In the genomic region with DNA sequence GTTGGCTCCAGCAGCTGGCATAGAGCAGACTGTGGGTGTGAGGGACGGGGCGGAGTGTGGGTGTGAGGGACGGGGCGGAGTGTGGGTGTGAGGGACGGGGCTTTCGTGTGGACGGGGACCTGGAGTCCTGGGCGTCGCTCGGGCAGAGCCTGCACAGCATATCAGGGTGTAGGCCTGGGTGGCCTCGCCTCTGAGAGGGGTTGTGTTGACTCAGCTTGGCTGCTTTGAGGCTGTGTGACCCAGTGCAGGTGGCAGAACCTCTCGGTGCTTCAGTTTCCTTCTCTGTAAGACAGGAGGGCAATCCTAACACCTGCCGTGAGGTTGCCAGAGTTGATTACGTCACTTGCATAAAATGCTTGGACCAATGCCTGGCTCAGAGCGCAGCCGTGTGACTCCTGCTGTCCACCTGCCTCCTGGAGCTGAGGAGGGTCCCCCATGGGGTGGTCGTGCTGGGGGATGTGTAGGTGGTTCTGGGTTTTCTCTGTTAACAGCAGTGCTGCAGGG, we compare ENCODE assay signal across 9 cellular contexts. TPM values are rescaled to one million over a fixed set of nuclear protein-coding genes. Genes with fewer than 3 reads are reported as not detected.
A peak's percentile ranks its signal among the peaks of the same experiment; 100 is the strongest.
DNase-seq lines count a peak whose midpoint lies in the region; ATAC-seq, FAIRE-seq and TF ChIP-seq lines count a peak whose summit lies in the region.
"Had no signal": no experiment of that assay in that cellular context is flagged by ENCODE, and none has a peak within 500 bp of the region (broad histone marks: within the 10 kb centered on the region; RNA-seq: fewer than 3 reads in every experiment).

No MANE protein-coding gene starts in this region.

- peaks cover 40% of the 10 kb centered on the region for H3K4me1 Mint-ChIP-seq in activated CD4-positive, alpha-beta memory T cell treated with anti-CD3 and anti-CD28 coated beads for 36 hours (ENCODE audit: low read depth)
- H3K4me1 Mint-ChIP-seq in activated CD4-positive, alpha-beta memory T cell treated with anti-CD3 and anti-CD28 coated beads, Interleukin-2, amount 10 ng/mL, durations not matched to agents 7 days and 5 days, result peaks cover 45% of the 10 kb centered on the region
- H3K4me1 Mint-ChIP-seq in activated naive CD8-positive, alpha-beta T cell treated with anti-CD3 and anti-CD28 coated beads for 36 hours, result peaks cover 32% of the 10 kb centered on the region

- H3K36me3 Mint-ChIP-seq in activated CD4-positive, alpha-beta memory T cell treated with anti-CD3 and anti-CD28 coated beads for 36 hours, result peaks cover 9% of the 10 kb centered on the region
- H3K36me3 Mint-ChIP-seq in activated CD4-positive, alpha-beta memory T cell treated with anti-CD3 and anti-CD28 coated beads, Interleukin-2, amount 10 ng/mL, durations not matched to agents 7 days and 5 days (ENCODE audit: low read depth), result peaks cover 7% of the 10 kb centered on the region
- H3K36me3 Mint-ChIP-seq in activated naive CD8-positive, alpha-beta T cell treated with anti-CD3 and anti-CD28 coated beads for 36 hours, result peaks cover 10% of the 10 kb centered on the region

- no peaks in the 10 kb centered on the region for H3K9me3 Mint-ChIP-seq in activated CD4-positive, alpha-beta memory T cell treated with anti-CD3 and anti-CD28 coated beads for 36 hours
- no peaks in the 10 kb centered on the region for H3K9me3 Mint-ChIP-seq in activated CD4-positive, alpha-beta memory T cell treated with anti-CD3 and anti-CD28 coated beads, Interleukin-2, amount 10 ng/mL, durations not matched to agents 7 days and 5 days
- H3K9me3 Mint-ChIP-seq in activated naive CD8-positive, alpha-beta T cell treated with anti-CD3 and anti-CD28 coated beads for 36 hours, result no peaks in the 10 kb centered on the region

- H3K4me1 ChIP-seq in kidney (ENCODE audit: control insufficient read depth in 1 of 2, insufficient read depth in 1 of 2, low read depth in 1 of 2, low read length in 2 of 2) (peaks cover 37 to 49% of the 10 kb centered on the region in 2 donors), testis (peaks cover 75% of the 10 kb centered on the region)

- no peak overlapping the region for H3K9ac ChIP-seq in kidney (ENCODE audit: low read length in 2 of 2)

- DNase-seq in activated CD4-positive, alpha-beta memory T cell treated with anti-CD3 and anti-CD28 coated beads for 36 hours, result peak; percentile 57
- no peak for DNase-seq in activated CD4-positive, alpha-beta memory T cell treated with anti-CD3 and anti-CD28 coated beads, Interleukin-2, amount 10 ng/mL, durations not matched to agents 7 days and 5 days
- no peak for DNase-seq in activated naive CD8-positive, alpha-beta T cell treated with anti-CD3 and anti-CD28 coated beads for 36 hours
- DNase-seq in kidney (no peak), testis (no peak), COLO829 (ENCODE audit: low spot score) (no peak)
- DNase-seq: brain microvascular endothelial cell had no signal

- H3K27ac ChIP-seq in kidney (ENCODE audit: low read depth in 2 of 2, low read length in 2 of 2), result peak overlapping the region; percentile 3 to 27
- peak overlapping the region; percentile 84 to 87 for H3K27ac ChIP-seq in testis
- H3K27ac ChIP-seq: brain microvascular endothelial cell had no signal

- intact Hi-C loops in activated CD4-positive, alpha-beta memory T cell treated with anti-CD3 and anti-CD28 coated beads for 36 hours (cut with micrococcal nuclease), result loop anchor here (5.0 kb wide), 1 partner anchor 43 kb away; a partner anchor contains a TSS
- intact Hi-C loops in kidney (cut with DNase I), result no loop called here
- intact Hi-C loops in testis (cut with DNase I; ENCODE audit: low total_unique reads), result no loop called here

- no peak for TF ChIP-seq POLR2A in testis (IDR thresholded peaks at IDR 0.05)

- WGBS in testis, 2 donors, result 45 to 79% methylated on average over 13 to 17 of the region's 17 CpGs

- H3K4me3 Mint-ChIP-seq in activated CD4-positive, alpha-beta memory T cell treated with anti-CD3 and anti-CD28 coated beads for 36 hours, result no peak overlapping the region
- no peak overlapping the region for H3K4me3 Mint-ChIP-seq in activated CD4-positive, alpha-beta memory T cell treated with anti-CD3 and anti-CD28 coated beads, Interleukin-2, amount 10 ng/mL, durations not matched to agents 7 days and 5 days
- H3K4me3 Mint-ChIP-seq in activated naive CD8-positive, alpha-beta T cell treated with anti-CD3 and anti-CD28 coated beads for 36 hours, result no peak overlapping the region

- no peaks in the 10 kb centered on the region for H3K9me3 ChIP-seq in kidney (ENCODE audit: control insufficient read depth in 1 of 2, low read length in 2 of 2)
- H3K9me3 ChIP-seq in testis, result no peaks in the 10 kb centered on the region

- ATAC-seq in GM21529 (IDR thresholded peaks at IDR 0.05; ENCODE audit: unreplicated experiment) (no peak), HG02610 (IDR thresholded peaks at IDR 0.05; ENCODE audit: unreplicated experiment) (no peak)

- no peak for FAIRE-seq in kidney (lab: Jason Lieb, UNC)

- peak overlapping the region; percentile 73 for H3K27ac Mint-ChIP-seq in activated CD4-positive, alpha-beta memory T cell treated with anti-CD3 and anti-CD28 coated beads for 36 hours
- no peak overlapping the region for H3K27ac Mint-ChIP-seq in activated CD4-positive, alpha-beta memory T cell treated with anti-CD3 and anti-CD28 coated beads, Interleukin-2, amount 10 ng/mL, durations not matched to agents 7 days and 5 days
- H3K27ac Mint-ChIP-seq in activated naive CD8-positive, alpha-beta T cell treated with anti-CD3 and anti-CD28 coated beads for 36 hours, result peak overlapping the region; percentile 6

- H3K36me3 ChIP-seq in kidney (ENCODE audit: control insufficient read depth in 1 of 2, insufficient read depth in 2 of 2, low read length in 2 of 2), result no peaks in the 10 kb centered on the region
- H3K36me3 ChIP-seq in testis (ENCODE audit: low read depth, missing control alignments), result no peaks in the 10 kb centered on the region

- H3K4me3 ChIP-seq in kidney (ENCODE audit: low read length in 2 of 2) (no peak overlapping the region), testis (no peak overlapping the region)

- no peaks in the 10 kb centered on the region for H3K27me3 Mint-ChIP-seq in activated CD4-positive, alpha-beta memory T cell treated with anti-CD3 and anti-CD28 coated beads for 36 hours
- H3K27me3 Mint-ChIP-seq in activated CD4-positive, alpha-beta memory T cell treated with anti-CD3 and anti-CD28 coated beads, Interleukin-2, amount 10 ng/mL, durations not matched to agents 7 days and 5 days, result no peaks in the 10 kb centered on the region
- H3K27me3 Mint-ChIP-seq in activated naive CD8-positive, alpha-beta T cell treated with anti-CD3 and anti-CD28 coated beads for 36 hours, result no peaks in the 10 kb centered on the region

- POLR2A ChIA-PET in activated CD4-positive, alpha-beta memory T cell treated with anti-CD3 and anti-CD28 coated beads for 36 hours (lab: Charles Lee), result interaction anchor here (0.5 kb wide), 1 partner anchor 284 kb away, joined by 3 read pairs; no protein-coding TSS in a partner anchor
- POLR2A ChIA-PET in activated CD4-positive, alpha-beta memory T cell treated with anti-CD3 and anti-CD28 coated beads, Interleukin-2, amount 10 ng/mL, durations not matched to agents 7 days and 5 days (lab: Charles Lee), result interaction anchor here (1.6 kb wide), 1 partner anchor 14 kb away, joined by 5 read pairs; no protein-coding TSS in a partner anchor

- no peak for TF ChIP-seq CTCF in kidney (IDR thresholded peaks at IDR 0.05; ENCODE audit: borderline replicate concordance, extremely low read depth, insufficient read depth)
- TF ChIP-seq CTCF in testis (IDR thresholded peaks at IDR 0.05), result no peak

- H3K27me3 ChIP-seq in testis, result no peaks in the 10 kb centered on the region
- H3K27me3 ChIP-seq: brain microvascular endothelial cell had no signal

- CTCF ChIA-PET in activated CD4-positive, alpha-beta memory T cell treated with anti-CD3 and anti-CD28 coated beads for 36 hours (lab: Charles Lee), result interaction anchor here (0.9 kb wide), 1 partner anchor 241 kb away, joined by 4 read pairs; no protein-coding TSS in a partner anchor
- CTCF ChIA-PET in activated CD4-positive, alpha-beta memory T cell treated with anti-CD3 and anti-CD28 coated beads, Interleukin-2, amount 10 ng/mL, durations not matched to agents 7 days and 5 days (lab: Charles Lee), result no interaction called here

RNA-seq across cellular contexts. Expression of a gene that starts 15.3 kb away (rescaled TPM):
- 100 to 1,000 TPM; 126 to 131 TPM for total RNA-seq in activated CD4-positive, alpha-beta memory T cell treated with anti-CD3 and anti-CD28 coated beads for 36 hours
- total RNA-seq in activated CD4-positive, alpha-beta memory T cell treated with anti-CD3 and anti-CD28 coated beads, Interleukin-2, amount 10 ng/mL, durations not matched to agents 7 days and 5 days, result 10 to 100 TPM; 94.1 to 95.0 TPM
- 100 to 1,000 TPM; 111 to 113 TPM for total RNA-seq in activated naive CD8-positive, alpha-beta T cell treated with anti-CD3 and anti-CD28 coated beads for 36 hours
- total RNA-seq in kidney (210 TPM), testis (100 to 1,000 TPM; 277 to 327 TPM)
- polyA plus RNA-seq in kidney (ENCODE audit: insufficient read depth, low read depth, low replicate concordance) (122 TPM), testis (ENCODE audit: insufficient read depth, low read depth, low replicate concordance) (871 TPM)

RNA-seq across cellular contexts. Expression of a gene that starts 41.9 kb away (rescaled TPM):
- total RNA-seq in activated CD4-positive, alpha-beta memory T cell treated with anti-CD3 and anti-CD28 coated beads for 36 hours, result 10 to 100 TPM; 40.1 to 42.3 TPM
- 10 to 100 TPM; 54.3 to 55.6 TPM for total RNA-seq in activated CD4-positive, alpha-beta memory T cell treated with anti-CD3 and anti-CD28 coated beads, Interleukin-2, amount 10 ng/mL, durations not matched to agents 7 days and 5 days
- total RNA-seq in activated naive CD8-positive, alpha-beta T cell treated with anti-CD3 and anti-CD28 coated beads for 36 hours, result 10 to 100 TPM; 33.6 to 35.1 TPM
- total RNA-seq in kidney (74.5 TPM), testis (10 to 100 TPM; 23.9 to 31.0 TPM)
- polyA plus RNA-seq in kidney (ENCODE audit: insufficient read depth, low read depth, low replicate concordance) (97.8 TPM), testis (ENCODE audit: insufficient read depth, low read depth, low replicate concordance) (49.5 TPM)

RNA-seq across cellular contexts. Expression of a gene that starts 55.2 kb away (rescaled TPM):
- 10 to 100 TPM; 42.7 to 47.8 TPM for total RNA-seq in activated CD4-positive, alpha-beta memory T cell treated with anti-CD3 and anti-CD28 coated beads for 36 hours
- 10 to 100 TPM; 22.4 to 22.6 TPM for total RNA-seq in activated CD4-positive, alpha-beta memory T cell treated with anti-CD3 and anti-CD28 coated beads, Interleukin-2, amount 10 ng/mL, durations not matched to agents 7 days and 5 days
- total RNA-seq in activated naive CD8-positive, alpha-beta T cell treated with anti-CD3 and anti-CD28 coated beads for 36 hours, result 10 to 100 TPM; 89.4 to 90.7 TPM
- total RNA-seq in kidney, result 18.7 TPM
- polyA plus RNA-seq in kidney (ENCODE audit: insufficient read depth, low read depth, low replicate concordance), result 12.9 TPM
- total RNA-seq in testis, result 10 to 100 TPM; 33.6 to 40.2 TPM
- polyA plus RNA-seq in testis (ENCODE audit: insufficient read depth, low read depth, low replicate concordance), result 21.1 TPM
